8 cellular contexts compared by ENCODE assay signal in the genomic region with DNA sequence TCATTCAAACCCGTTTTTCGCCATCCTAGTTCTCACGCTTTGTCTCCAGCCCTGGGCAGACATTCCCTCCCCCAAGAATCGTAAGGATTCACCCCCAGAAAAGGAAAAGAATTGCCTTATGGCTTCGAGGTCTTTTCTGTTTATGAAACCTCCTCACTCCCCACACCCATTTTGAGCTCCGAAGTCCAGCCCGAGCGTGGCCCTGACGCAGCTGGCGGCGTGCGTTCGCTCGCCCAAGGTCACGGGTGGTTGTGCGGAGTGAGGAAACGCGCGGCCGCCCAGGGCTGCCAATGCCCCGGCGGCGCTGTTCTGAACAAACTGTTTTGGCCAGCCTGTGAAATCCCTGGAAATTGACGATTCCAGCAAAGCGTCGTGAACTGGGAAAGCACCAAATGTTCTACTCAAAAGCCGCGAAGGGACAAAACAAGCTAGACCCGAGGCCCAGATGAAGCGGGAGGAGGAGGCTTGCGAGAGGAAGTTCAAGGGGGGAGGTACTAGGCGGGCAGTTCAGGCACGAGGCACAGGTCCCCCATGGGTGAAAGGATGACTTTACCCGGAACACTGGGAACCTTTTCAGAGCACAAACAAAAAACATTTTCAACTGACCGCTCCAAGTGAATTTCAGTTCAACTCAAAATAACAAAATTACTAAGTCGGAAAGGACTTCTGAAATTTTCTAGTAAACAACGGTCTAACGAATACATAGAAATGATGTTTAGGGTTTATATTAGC. TPM values are rescaled to one million over a fixed set of nuclear protein-coding genes. Genes with fewer than 3 reads are reported as not detected.
DNase-seq lines count a peak whose midpoint lies in the region; ATAC-seq, FAIRE-seq and TF ChIP-seq lines count a peak whose summit lies in the region.

No MANE protein-coding gene starts in this region.

- H3K27ac ChIP-seq in neural cell (ENCODE audit: low read length): peak overlapping the region; percentile 100

- TF ChIP-seq CTCF in neural cell (IDR thresholded peaks at IDR 0.05; ENCODE audit: poor library complexity, severe bottlenecking): peak; percentile 40

- H3K9me3 Mint-ChIP-seq in activated naive CD4-positive, alpha-beta T cell treated with anti-CD3 and anti-CD28 coated beads for 36 hours: no peaks in the 10 kb centered on the region
- H3K9me3 Mint-ChIP-seq in stimulated activated naive CD8-positive, alpha-beta T cell treated with anti-CD3 and anti-CD28 coated beads, Interleukin-15, amount 100 ng/mL, for 72 hours: no peaks in the 10 kb centered on the region

- H3K9me2 ChIP-seq in neural cell (ENCODE audit: insufficient read depth, low read length): no peaks in the 10 kb centered on the region

- H2AFZ ChIP-seq in neural cell (ENCODE audit: low read depth, low read length): peak overlapping the region; percentile 84

- intact Hi-C loops in activated naive CD4-positive, alpha-beta T cell treated with anti-CD3 and anti-CD28 coated beads for 36 hours (cut with micrococcal nuclease): loop anchor here (1.0 to 10.0 kb wide), 14 partner anchors 23 to 1953 kb away; a partner anchor contains a TSS

- no peaks in the 10 kb centered on the region for H3K36me3 ChIP-seq in neural cell (ENCODE audit: insufficient read depth, low read length)

- ATAC-seq in GM21529 (IDR thresholded peaks at IDR 0.05; ENCODE audit: unreplicated experiment): peak; percentile 37
- peak; percentile 59 for ATAC-seq in stimulated activated naive CD8-positive, alpha-beta T cell treated with anti-CD3 and anti-CD28 coated beads, Interleukin-15, amount 100 ng/mL, for 72 hours

- no peaks in the 10 kb centered on the region for H3K27me3 Mint-ChIP-seq in activated naive CD4-positive, alpha-beta T cell treated with anti-CD3 and anti-CD28 coated beads for 36 hours (ENCODE audit: low read depth)
- H3K27me3 Mint-ChIP-seq in stimulated activated naive CD8-positive, alpha-beta T cell treated with anti-CD3 and anti-CD28 coated beads, Interleukin-15, amount 100 ng/mL, for 72 hours: no peaks in the 10 kb centered on the region

- no peaks in the 10 kb centered on the region for H3F3A ChIP-seq in neural cell (ENCODE audit: insufficient read depth, low read length, poor library complexity, severe bottlenecking)

- peaks cover 36% of the 10 kb centered on the region for H3K79me2 ChIP-seq in neural cell (replicated peaks; ENCODE audit: insufficient read depth, low read length)

- peak overlapping the region; percentile 81 for H3K4me3 Mint-ChIP-seq in activated naive CD4-positive, alpha-beta T cell treated with anti-CD3 and anti-CD28 coated beads for 36 hours
- H3K4me3 Mint-ChIP-seq in stimulated activated naive CD8-positive, alpha-beta T cell treated with anti-CD3 and anti-CD28 coated beads, Interleukin-15, amount 100 ng/mL, for 72 hours: peak overlapping the region; percentile 82 to 97

- H3K27ac Mint-ChIP-seq in activated naive CD4-positive, alpha-beta T cell treated with anti-CD3 and anti-CD28 coated beads for 36 hours: peak overlapping the region; percentile 95
- H3K27ac Mint-ChIP-seq in stimulated activated naive CD8-positive, alpha-beta T cell treated with anti-CD3 and anti-CD28 coated beads, Interleukin-15, amount 100 ng/mL, for 72 hours: peak overlapping the region; percentile 96

- H3K9me3 ChIP-seq in neural cell (ENCODE audit: low read length): no peaks in the 10 kb centered on the region

- H3K9ac ChIP-seq in neural cell (ENCODE audit: low read length): peak overlapping the region; percentile 98

- peaks cover 18% of the 10 kb centered on the region for H4K20me1 ChIP-seq in neural cell (ENCODE audit: insufficient read depth)

- FAIRE-seq in frontal cortex (lab: Jason Lieb, UNC): no peak

- peak overlapping the region; percentile 63 for H3K4me2 ChIP-seq in neural cell (ENCODE audit: low read length)

- H3K4me1 Mint-ChIP-seq in activated naive CD4-positive, alpha-beta T cell treated with anti-CD3 and anti-CD28 coated beads for 36 hours (ENCODE audit: low read depth): peaks cover 24% of the 10 kb centered on the region
- peaks cover 30% of the 10 kb centered on the region for H3K4me1 Mint-ChIP-seq in stimulated activated naive CD8-positive, alpha-beta T cell treated with anti-CD3 and anti-CD28 coated beads, Interleukin-15, amount 100 ng/mL, for 72 hours

- peak overlapping the region; percentile 76 for H3K4me3 ChIP-seq in Jurkat, Clone E6-1 (ENCODE audit: low read length)
- peak overlapping the region; percentile 81 for H3K4me3 ChIP-seq in neural cell (ENCODE audit: low read length)

- TF ChIP-seq RAD21 in neural cell (conservative IDR thresholded peaks at IDR 0.05): peak; percentile 49

- H3K27me3 ChIP-seq in neural cell (ENCODE audit: insufficient read depth, low read depth, low read length): no peaks in the 10 kb centered on the region

- DNase-seq in DMS 273 treated with DMSO at 0.1 percent for 48 hours (lab: John Stamatoyannopoulos, UW) (peak; percentile 39), SHP77 (lab: John Stamatoyannopoulos, UW) (peak; percentile 64 to 74), frontal cortex (ENCODE audit: low spot score in 2 of 2) (peak; percentile 63 to 72)
- peak; percentile 63 for DNase-seq in Jurkat, Clone E6-1 (ENCODE audit: low read depth, low spot score)
- DNase-seq in activated naive CD4-positive, alpha-beta T cell treated with anti-CD3 and anti-CD28 coated beads for 36 hours: peak; percentile 68
- peak; percentile 57 to 63 for DNase-seq in stimulated activated naive CD8-positive, alpha-beta T cell treated with anti-CD3 and anti-CD28 coated beads, Interleukin-15, amount 100 ng/mL, for 72 hours

- TF ChIP-seq EP300 in neural cell (conservative IDR thresholded peaks at IDR 0.05; ENCODE audit: poor library complexity, severe bottlenecking): no peak

- H3K36me3 Mint-ChIP-seq in activated naive CD4-positive, alpha-beta T cell treated with anti-CD3 and anti-CD28 coated beads for 36 hours (ENCODE audit: low read depth): peaks cover 20% of the 10 kb centered on the region

- CTCF ChIA-PET in activated naive CD4-positive, alpha-beta T cell treated with anti-CD3 and anti-CD28 coated beads for 36 hours (lab: Charles Lee): interaction anchor here (0.8 to 1.1 kb wide), 3 partner anchors 9 to 223 kb away, joined by 3 to 6 read pairs (median 3); no protein-coding TSS in a partner anchor

TF ChIP-seq in neural cell, 6 proteins besides CTCF, POLR2A, EP300 and RAD21:
- peak; percentile 34 for TF ChIP-seq SMC3 (conservative IDR thresholded peaks at IDR 0.05; ENCODE audit: poor library complexity)
- peak; percentile 65 for TF ChIP-seq MXI1 (conservative IDR thresholded peaks at IDR 0.05; ENCODE audit: poor library complexity, severe bottlenecking)
- TF ChIP-seq, protein P1, sequence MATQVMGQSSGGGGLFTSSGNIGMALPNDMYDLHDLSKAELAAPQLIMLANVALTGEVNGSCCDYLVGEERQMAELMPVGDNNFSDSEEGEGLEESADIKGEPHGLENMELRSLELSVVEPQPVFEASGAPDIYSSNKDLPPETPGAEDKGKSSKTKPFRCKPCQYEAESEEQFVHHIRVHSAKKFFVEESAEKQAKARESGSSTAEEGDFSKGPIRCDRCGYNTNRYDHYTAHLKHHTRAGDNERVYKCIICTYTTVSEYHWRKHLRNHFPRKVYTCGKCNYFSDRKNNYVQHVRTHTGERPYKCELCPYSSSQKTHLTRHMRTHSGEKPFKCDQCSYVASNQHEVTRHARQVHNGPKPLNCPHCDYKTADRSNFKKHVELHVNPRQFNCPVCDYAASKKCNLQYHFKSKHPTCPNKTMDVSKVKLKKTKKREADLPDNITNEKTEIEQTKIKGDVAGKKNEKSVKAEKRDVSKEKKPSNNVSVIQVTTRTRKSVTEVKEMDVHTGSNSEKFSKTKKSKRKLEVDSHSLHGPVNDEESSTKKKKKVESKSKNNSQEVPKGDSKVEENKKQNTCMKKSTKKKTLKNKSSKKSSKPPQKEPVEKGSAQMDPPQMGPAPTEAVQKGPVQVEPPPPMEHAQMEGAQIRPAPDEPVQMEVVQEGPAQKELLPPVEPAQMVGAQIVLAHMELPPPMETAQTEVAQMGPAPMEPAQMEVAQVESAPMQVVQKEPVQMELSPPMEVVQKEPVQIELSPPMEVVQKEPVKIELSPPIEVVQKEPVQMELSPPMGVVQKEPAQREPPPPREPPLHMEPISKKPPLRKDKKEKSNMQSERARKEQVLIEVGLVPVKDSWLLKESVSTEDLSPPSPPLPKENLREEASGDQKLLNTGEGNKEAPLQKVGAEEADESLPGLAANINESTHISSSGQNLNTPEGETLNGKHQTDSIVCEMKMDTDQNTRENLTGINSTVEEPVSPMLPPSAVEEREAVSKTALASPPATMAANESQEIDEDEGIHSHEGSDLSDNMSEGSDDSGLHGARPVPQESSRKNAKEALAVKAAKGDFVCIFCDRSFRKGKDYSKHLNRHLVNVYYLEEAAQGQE (IDR thresholded peaks at IDR 0.05; ENCODE audit: borderline replicate concordance): peak; percentile 62
- no peak for TF ChIP-seq POLR2AphosphoS5 (IDR thresholded peaks at IDR 0.05)
- no peak for TF ChIP-seq EZH2 (IDR thresholded peaks at IDR 0.05; ENCODE audit: borderline replicate concordance, insufficient read depth, low read length, poor library complexity, severe bottlenecking)
- no peak for TF ChIP-seq TAF1 (IDR thresholded peaks at IDR 0.05; ENCODE audit: low read depth)

RNA-seq across cellular contexts. Expression of a gene that starts 0.7 kb away (rescaled TPM):
- 71.1 TPM for polyA plus RNA-seq in Jurkat, Clone E6-1 (2012; ENCODE audit: insufficient read depth, insufficient read length)
- total RNA-seq in activated naive CD4-positive, alpha-beta T cell treated with anti-CD3 and anti-CD28 coated beads for 36 hours: 10 to 100 TPM; 71.9 to 73.2 TPM
- total RNA-seq in frontal cortex: 219 TPM
- 323 and 338 TPM in 2 replicates for polyA plus RNA-seq in neural cell
- 279 and 311 TPM in 2 replicates for polyA minus RNA-seq in neural cell

Comparison
In these comparisons a context has a peak if more than half of its experiments do, and no peak if none do; other contexts are left out.
1. Peak in every context shown above with its lines: DNase-seq, ATAC-seq, H3K4me3 ChIP-seq and H3K27ac ChIP-seq.